Comparison of ENCODE assay signal across 11 cellular contexts in the genomic region with DNA sequence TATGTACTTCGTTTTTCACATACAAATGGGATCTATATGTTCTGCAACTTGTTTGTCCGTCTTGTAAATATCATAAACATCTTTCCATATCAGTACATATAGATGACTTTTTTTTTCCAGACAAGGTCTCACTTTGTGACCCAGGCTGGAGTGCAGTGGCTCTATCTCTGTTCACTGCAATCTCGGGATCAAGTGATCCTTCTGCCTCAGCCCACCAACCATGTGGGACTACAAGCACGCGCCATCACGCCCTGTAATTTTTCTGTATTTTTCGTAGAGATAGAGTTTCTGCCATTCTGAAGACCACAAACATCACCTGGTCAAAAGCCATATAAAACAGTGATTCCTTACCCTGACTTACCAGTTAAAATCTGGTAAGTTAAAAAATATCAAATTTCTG. TPM values are rescaled to one million over a fixed set of nuclear protein-coding genes. Genes with fewer than 3 reads are reported as not detected.
DNase-seq lines count a peak whose midpoint lies in the region; ATAC-seq and TF ChIP-seq lines count a peak whose summit lies in the region.
"Had no signal": no experiment of that assay in that cellular context is flagged by ENCODE, and none has a peak within 500 bp of the region (broad histone marks: within the 10 kb centered on the region; RNA-seq: fewer than 3 reads in every experiment).

No MANE protein-coding gene starts in this region.

- H3K36me3 Mint-ChIP-seq in activated CD8-positive, alpha-beta T cell treated with anti-CD3 and anti-CD28 coated beads, Interleukin-2, amount 10 ng/mL, durations not matched to agents 7 days and 5 days (ENCODE audit: low read depth): peaks cover 45% of the 10 kb centered on the region
- peaks cover 16% of the 10 kb centered on the region for H3K36me3 Mint-ChIP-seq in nephron (ENCODE audit: low read depth)

- peaks cover 28% of the 10 kb centered on the region for H3K79me2 ChIP-seq in Karpas-422 (ENCODE audit: low read length)

- no peak for TF ChIP-seq CTCF in nephron (IDR thresholded peaks at IDR 0.05; ENCODE audit: unreplicated experiment in 3 of 3)

- CTCF ChIA-PET in activated CD8-positive, alpha-beta T cell treated with anti-CD3 and anti-CD28 coated beads, Interleukin-2, amount 10 ng/mL, durations not matched to agents 7 days and 5 days (lab: Charles Lee): no interaction called here

- DNase-seq in DMS53 (lab: John Stamatoyannopoulos, UW) (peak; percentile 30), DMS53 treated with DMSO at 0.1 percent for 48 hours (lab: John Stamatoyannopoulos, UW; ENCODE audit: unreplicated experiment) (no peak), Karpas-422 (no peak), NCI-H1417 (lab: John Stamatoyannopoulos, UW) (no peak), iPS-NIHi7 (ENCODE audit: extremely low spot score) (no peak)
- DNase-seq in activated CD8-positive, alpha-beta T cell treated with anti-CD3 and anti-CD28 coated beads, Interleukin-2, amount 10 ng/mL, durations not matched to agents 7 days and 5 days: no peak
- DNase-seq in central memory CD4-positive, alpha-beta T cell: no peak
- DNase-seq: 8988T; naive thymus-derived CD8-positive, alpha-beta T cell; NCI-H1436 had no signal

- no peaks in the 10 kb centered on the region for H3K9me3 ChIP-seq in Karpas-422 (ENCODE audit: low read length)

- H3K4me3 ChIP-seq in Karpas-422 (ENCODE audit: low read length): no peak overlapping the region

- peaks cover 8% of the 10 kb centered on the region for H3K9me3 Mint-ChIP-seq in activated CD8-positive, alpha-beta T cell treated with anti-CD3 and anti-CD28 coated beads, Interleukin-2, amount 10 ng/mL, durations not matched to agents 7 days and 5 days (ENCODE audit: insufficient read depth)
- H3K9me3 Mint-ChIP-seq in nephron: no peaks in the 10 kb centered on the region

- ATAC-seq in activated CD8-positive, alpha-beta T cell treated with anti-CD3 and anti-CD28 coated beads, Interleukin-2, amount 10 ng/mL, durations not matched to agents 7 days and 5 days: no peak
- ATAC-seq: naive thymus-derived CD8-positive, alpha-beta T cell had no signal

- peaks cover 30% of the 10 kb centered on the region for H4K20me1 ChIP-seq in Karpas-422 (ENCODE audit: insufficient read depth, low read depth, low read length)

- H3K4me3 Mint-ChIP-seq in activated CD8-positive, alpha-beta T cell treated with anti-CD3 and anti-CD28 coated beads, Interleukin-2, amount 10 ng/mL, durations not matched to agents 7 days and 5 days: peak overlapping the region; percentile 98
- peak overlapping the region; percentile 94 to 100 (median 97) for H3K4me3 Mint-ChIP-seq in nephron

- H3K27me3 Mint-ChIP-seq in activated CD8-positive, alpha-beta T cell treated with anti-CD3 and anti-CD28 coated beads, Interleukin-2, amount 10 ng/mL, durations not matched to agents 7 days and 5 days (ENCODE audit: low read depth): no peaks in the 10 kb centered on the region
- no peaks in the 10 kb centered on the region for H3K27me3 Mint-ChIP-seq in nephron (ENCODE audit: low read depth)

- no peaks in the 10 kb centered on the region for H3K9me2 ChIP-seq in Karpas-422 (replicated peaks; ENCODE audit: insufficient read depth, low read length)

- H3K4me1 Mint-ChIP-seq in activated CD8-positive, alpha-beta T cell treated with anti-CD3 and anti-CD28 coated beads, Interleukin-2, amount 10 ng/mL, durations not matched to agents 7 days and 5 days (ENCODE audit: low read depth): peaks cover 36% of the 10 kb centered on the region
- H3K4me1 Mint-ChIP-seq in nephron: peaks cover 19% of the 10 kb centered on the region

- no peak overlapping the region for H2AFZ ChIP-seq in Karpas-422 (ENCODE audit: low read length)

- no peak overlapping the region for H3K9ac ChIP-seq in Karpas-422 (ENCODE audit: low read length)

- H3K27ac Mint-ChIP-seq in activated CD8-positive, alpha-beta T cell treated with anti-CD3 and anti-CD28 coated beads, Interleukin-2, amount 10 ng/mL, durations not matched to agents 7 days and 5 days: peak overlapping the region; percentile 76
- peak overlapping the region in 1 of 3 experiments; percentile 94 for H3K27ac Mint-ChIP-seq in nephron

- POLR2A ChIA-PET in activated CD8-positive, alpha-beta T cell treated with anti-CD3 and anti-CD28 coated beads, Interleukin-2, amount 10 ng/mL, durations not matched to agents 7 days and 5 days (lab: Charles Lee): no interaction called here

- no peaks in the 10 kb centered on the region for H3K27me3 ChIP-seq in Karpas-422 (ENCODE audit: low read length)

- no peak overlapping the region for H3K27ac ChIP-seq in Karpas-422 (ENCODE audit: low read length)

- H3K4me2 ChIP-seq in Karpas-422 (ENCODE audit: low read depth, low read length, poor library complexity, severe bottlenecking): peak overlapping the region; percentile 89

- H3K36me3 ChIP-seq in Karpas-422 (ENCODE audit: insufficient read depth, low read length): peaks cover 27% of the 10 kb centered on the region

- peaks cover 32% of the 10 kb centered on the region for H3K4me1 ChIP-seq in Karpas-422 (ENCODE audit: low read length)

RNA-seq across cellular contexts. Expression of gene SYNCRIP, which starts 37.7 kb away (rescaled TPM):
- 73.4 and 99.4 TPM in 2 replicates for total RNA-seq in Karpas-422 (2014; rRNA removed; shearing (Covaris generic); ENCODE audit: low replicate concordance)
- total RNA-seq in activated CD8-positive, alpha-beta T cell treated with anti-CD3 and anti-CD28 coated beads, Interleukin-2, amount 10 ng/mL, durations not matched to agents 7 days and 5 days: 100 to 1,000 TPM; 136 to 137 TPM
